12 cellular contexts compared by ENCODE assay signal in genomic region chr4:105305019-105305836, GRCh38.
A peak's percentile ranks its signal among the peaks of the same experiment; 100 is the strongest.
DNase-seq lines count a peak whose midpoint lies in the region; ATAC-seq and TF ChIP-seq lines count a peak whose summit lies in the region.
"Had no signal": no experiment of that assay in that cellular context is flagged by ENCODE, and none has a peak within 500 bp of the region (broad histone marks: within the 10 kb centered on the region; RNA-seq: fewer than 3 reads in every experiment).

No MANE protein-coding gene starts in this region.

- no peaks in the 10 kb centered on the region for H3K27me3 ChIP-seq in neutrophil
- H3K27me3 ChIP-seq: gastrocnemius medialis had no signal

- H3K4me3 ChIP-seq in neutrophil (ENCODE audit: low read depth in 1 of 2, low read length in 1 of 2) = peak overlapping the region in 1 of 2 experiments; percentile 11
- H3K4me3 ChIP-seq: lung had no signal

- TF ChIP-seq CTCF in neutrophil (IDR thresholded peaks at IDR 0.05) (no peak), HFFc6 (IDR thresholded peaks at IDR 0.05) (no peak)

- peak overlapping the region; percentile 87 for H3K27ac Mint-ChIP-seq in activated naive CD4-positive, alpha-beta T cell treated with anti-CD3 and anti-CD28 coated beads for 36 hours
- no peak overlapping the region for H3K27ac Mint-ChIP-seq in HFFc6

- peaks cover 24% of the 10 kb centered on the region for H3K36me3 Mint-ChIP-seq in activated naive CD4-positive, alpha-beta T cell treated with anti-CD3 and anti-CD28 coated beads for 36 hours (ENCODE audit: low read depth)
- H3K36me3 Mint-ChIP-seq in HFFc6 (ENCODE audit: low read depth) = 0 out of 2 replicates have a peak, but pooled peaks cover 5% of the 10 kb centered on the region

- H3K9me3 Mint-ChIP-seq in activated naive CD4-positive, alpha-beta T cell treated with anti-CD3 and anti-CD28 coated beads for 36 hours = peaks cover 33% of the 10 kb centered on the region
- H3K9me3 Mint-ChIP-seq in HFFc6 = peaks cover 4% of the 10 kb centered on the region; the same call in 1 of the 2 replicates

- intact Hi-C loops in activated naive CD4-positive, alpha-beta T cell treated with anti-CD3 and anti-CD28 coated beads for 36 hours (cut with micrococcal nuclease) = loop anchor here (1.0 to 5.0 kb wide), 2 partner anchors 289 to 373 kb away; no protein-coding TSS in a partner anchor

- CTCF ChIA-PET in activated naive CD4-positive, alpha-beta T cell treated with anti-CD3 and anti-CD28 coated beads for 36 hours (lab: Charles Lee) = interaction anchor here (0.7 to 1.2 kb wide), 5 partner anchors 10 to 168 kb away, joined by 3 to 4 read pairs (median 3); partner anchors contain the start of gene PPA2

- peaks cover 15 to 31% of the 10 kb centered on the region in 2 experiments for H3K4me1 ChIP-seq in neutrophil (ENCODE audit: control insufficient read depth in 1 of 2, insufficient read depth in 1 of 2, low read depth in 1 of 2, low read length in 1 of 2)
- H3K4me1 ChIP-seq: gastrocnemius medialis had no signal

- H3K4me1 Mint-ChIP-seq in activated naive CD4-positive, alpha-beta T cell treated with anti-CD3 and anti-CD28 coated beads for 36 hours (ENCODE audit: low read depth) = peaks cover 24% of the 10 kb centered on the region
- no peaks in the 10 kb centered on the region for H3K4me1 Mint-ChIP-seq in HFFc6 (ENCODE audit: low read depth)

- H3K27ac ChIP-seq in neutrophil = peak overlapping the region; percentile 78
- H3K27ac ChIP-seq: gastrocnemius medialis had no signal

- peak; percentile 39 for ATAC-seq in HG02571 (IDR thresholded peaks at IDR 0.05; ENCODE audit: unreplicated experiment)
- peak; percentile 26 for ATAC-seq in HG03457 (IDR thresholded peaks at IDR 0.05; ENCODE audit: unreplicated experiment)
- ATAC-seq in HG02763 (IDR thresholded peaks at IDR 0.05; ENCODE audit: unreplicated experiment) = no peak
- ATAC-seq: gastrocnemius medialis, Right ventricle myocardium inferior had no signal

- no peaks in the 10 kb centered on the region for H3K9me3 ChIP-seq in neutrophil

- H3K36me3 ChIP-seq in neutrophil = no peaks in the 10 kb centered on the region

- no peak for DNase-seq in activated naive CD4-positive, alpha-beta T cell treated with anti-CD3 and anti-CD28 coated beads for 36 hours
- no peak for DNase-seq in activated naive CD4-positive, alpha-beta T cell treated with anti-CD3 and anti-CD28 coated beads, Interleukin-2, amount 50 U/mL, for 16 hours
- DNase-seq in HFFc6 (no peak), amygdala (lab: John Stamatoyannopoulos, UW) (no peak)
- DNase-seq: gastrocnemius medialis, NCI-H187 treated with DMSO at 0.1 percent for 48 hours had no signal

- no peaks in the 10 kb centered on the region for H3K27me3 Mint-ChIP-seq in activated naive CD4-positive, alpha-beta T cell treated with anti-CD3 and anti-CD28 coated beads for 36 hours (ENCODE audit: low read depth)
- H3K27me3 Mint-ChIP-seq in HFFc6 (ENCODE audit: insufficient read depth) = no peaks in the 10 kb centered on the region

- no peak overlapping the region for H3K4me3 Mint-ChIP-seq in activated naive CD4-positive, alpha-beta T cell treated with anti-CD3 and anti-CD28 coated beads for 36 hours
- no peak overlapping the region for H3K4me3 Mint-ChIP-seq in HFFc6
